Comparison of ENCODE assay signal across 28 cellular contexts in the genomic region with DNA sequence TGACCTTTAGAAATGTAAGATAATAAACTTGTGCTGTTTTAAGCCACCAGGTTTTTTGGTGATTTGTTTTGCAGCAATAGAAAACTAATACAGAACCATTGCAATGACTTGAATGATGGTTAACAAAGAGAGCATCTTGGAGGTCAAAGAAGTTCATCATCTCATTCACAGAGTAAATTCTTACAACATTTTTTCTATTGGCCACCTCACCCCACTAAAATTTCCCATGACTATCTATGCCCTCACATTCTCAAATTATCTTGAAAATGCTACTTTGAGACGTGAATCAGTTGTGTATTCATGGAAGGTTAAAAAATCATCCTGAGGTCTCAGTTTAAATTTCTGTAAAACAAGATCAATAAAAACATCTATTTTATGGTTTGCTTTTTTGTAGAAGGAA.
"Had no signal": no experiment of that assay in that cellular context is flagged by ENCODE, and none has a peak within 500 bp of the region (broad histone marks: within the 10 kb centered on the region; RNA-seq: fewer than 3 reads in every experiment).

No MANE protein-coding gene starts in this region.

- ATAC-seq: activated CD4-positive, alpha-beta T cell treated with anti-CD3 and anti-CD28 coated beads for 36 hours; activated CD8-positive, alpha-beta memory T cell treated with anti-CD3 and anti-CD28 coated beads, Interleukin-2, amount 10 ng/mL, durations not matched to agents 7 days and 5 days; activated CD8-positive, alpha-beta T cell treated with anti-CD3 and anti-CD28 coated beads, Interleukin-2, amount 10 ng/mL, durations not matched to agents 7 days and 5 days; body of pancreas; effector memory CD8-positive, alpha-beta T cell; gastroesophageal sphincter; heart right ventricle had no signal

- H3K36me3 ChIP-seq: esophagus muscularis mucosa, gastroesophageal sphincter, heart right ventricle had no signal

- H3K4me1 ChIP-seq: body of pancreas, esophagus muscularis mucosa, gastroesophageal sphincter, heart right ventricle had no signal

- DNase-seq: activated CD4-positive, alpha-beta memory T cell treated with anti-CD3 and anti-CD28 coated beads for 36 hours; activated CD4-positive, alpha-beta T cell treated with anti-CD3 and anti-CD28 coated beads for 36 hours; activated CD4-positive, alpha-beta T cell treated with anti-CD3 and anti-CD28 coated beads, Interleukin-2, amount 10 ng/mL, durations not matched to agents 24 days and 14 days; activated CD4-positive, CD25-positive, alpha-beta regulatory T cell; activated CD4-positive, CD25-positive, alpha-beta regulatory T cell treated with anti-CD3 and anti-CD28 coated beads, Interleukin-2, amount 50 U/mL, for 72 hours; activated CD8-positive, alpha-beta memory T cell treated with anti-CD3 and anti-CD28 coated beads, Interleukin-2, amount 10 ng/mL, durations not matched to agents 7 days and 5 days; activated CD8-positive, alpha-beta memory T cell treated with anti-CD3 and anti-CD28 coated beads, Interleukin-2, amount 50 U/mL, for 4 hours; activated CD8-positive, alpha-beta T cell treated with anti-CD3 and anti-CD28 coated beads, Interleukin-2, amount 10 ng/mL, durations not matched to agents 7 days and 5 days; activated effector memory CD4-positive, alpha-beta T cell treated with anti-CD3 and anti-CD28 coated beads, Interleukin-2, amount 50 U/mL, for 16 hours; activated naive CD4-positive, alpha-beta T cell treated with anti-CD3 and anti-CD28 coated beads for 36 hours; activated naive CD8-positive, alpha-beta T cell treated with anti-CD3 and anti-CD28 coated beads, Interleukin-2, amount 10 ng/mL, durations not matched to agents 7 days and 5 days; activated T-cell treated with anti-CD3 and anti-CD28 coated beads, Interleukin-2, amount 50 U/mL, for 1 hour; activated T-cell treated with anti-CD3 and anti-CD28 coated beads, Interleukin-2, amount 50 U/mL, for 48 hours; amygdala; aorta; body of pancreas; caudate nucleus; cortex of kidney; dermis blood vessel endothelial cell; effector CD4-positive, alpha-beta T cell; effector memory CD8-positive, alpha-beta T cell; erythroblast; foreskin melanocyte; heart right ventricle; T-helper 2 cell had no signal

- H3K9me3 ChIP-seq: body of pancreas, esophagus muscularis mucosa, gastroesophageal sphincter, heart right ventricle had no signal

- H3K4me3 ChIP-seq: body of pancreas, esophagus muscularis mucosa, gastroesophageal sphincter, heart right ventricle, hepatocyte had no signal
